Comparison of ENCODE assay signal across 1 cellular context in genomic region chr10:71708897-71709882, GRCh38.
TF ChIP-seq lines count a peak whose summit lies in the region.

No MANE protein-coding gene starts in this region.

TF ChIP-seq in K562, 482 proteins besides CTCF, POLR2A, EP300 and RAD21:
- no peak for TF ChIP-seq DDX20 (tag; IDR thresholded peaks at IDR 0.05; ENCODE audit: low read depth)
- no peak for TF ChIP-seq ZNF778 (CRISPR knock-in tag; IDR thresholded peaks at IDR 0.05)
- 0 out of 2 replicates have a peak, but pooled peaks have one; percentile 36 for TF ChIP-seq ZNF592 (IDR thresholded peaks at IDR 0.05)
- no peak for TF ChIP-seq HMBOX1 (IDR thresholded peaks at IDR 0.05)
- TF ChIP-seq ZNF41 (CRISPR knock-in tag; conservative IDR thresholded peaks at IDR 0.05): no peak
- TF ChIP-seq POU5F1 (IDR thresholded peaks at IDR 0.05; ENCODE audit: borderline replicate concordance, low read depth, low read length, partially characterized antibody): no peak
- no peak for TF ChIP-seq ZNF695 (CRISPR knock-in tag; IDR thresholded peaks at IDR 0.05)
- TF ChIP-seq ZNF76 (CRISPR knock-in tag; IDR thresholded peaks at IDR 0.05; ENCODE audit: borderline replicate concordance): 0 out of 2 replicates have a peak, but pooled peaks have one; percentile 8
- no peak for TF ChIP-seq TCF15 (CRISPR knock-in tag; IDR thresholded peaks at IDR 0.05)
- TF ChIP-seq ZNF75A (CRISPR knock-in tag; IDR thresholded peaks at IDR 0.05): no peak
- no peak for TF ChIP-seq KLF13 (tag; IDR thresholded peaks at IDR 0.05; ENCODE audit: borderline replicate concordance, low read depth)
- TF ChIP-seq PATZ1 (CRISPR knock-in tag; IDR thresholded peaks at IDR 0.05; ENCODE audit: borderline replicate concordance): no peak
- TF ChIP-seq HNRNPLL (IDR thresholded peaks at IDR 0.05; ENCODE audit: low read depth, low read length, poor library complexity, severe bottlenecking): no peak
- TF ChIP-seq THAP12 (CRISPR knock-in tag; IDR thresholded peaks at IDR 0.05): no peak
- no peak for TF ChIP-seq BCL6 (CRISPR knock-in tag; IDR thresholded peaks at IDR 0.05)
- no peak for TF ChIP-seq PCBP1 (IDR thresholded peaks at IDR 0.05; ENCODE audit: low read depth, low read length, poor library complexity, severe bottlenecking)
